In genomic region chr11:46285594-46286033, GRCh38 we compare ENCODE assay signal across 13 cellular contexts.
A peak's percentile ranks its signal among the peaks of the same experiment; 100 is the strongest.
DNase-seq lines count a peak whose midpoint lies in the region; ATAC-seq and TF ChIP-seq lines count a peak whose summit lies in the region.
"Had no signal": no experiment of that assay in that cellular context is flagged by ENCODE, and none has a peak within 500 bp of the region (broad histone marks: within the 10 kb centered on the region; RNA-seq: fewer than 3 reads in every experiment).

No MANE protein-coding gene starts in this region.

- H3K9me3 ChIP-seq in stomach smooth muscle (ENCODE audit: control insufficient read depth in 2 of 2, low read length in 2 of 2), result no peaks in the 10 kb centered on the region

- no peaks in the 10 kb centered on the region for H3K36me3 ChIP-seq in stomach smooth muscle (ENCODE audit: control insufficient read depth in 2 of 2, insufficient read depth in 2 of 2, low read length in 2 of 2)

- no peak overlapping the region for H3K9ac ChIP-seq in stomach smooth muscle (ENCODE audit: low read length in 2 of 2)

- peaks cover 10% of the 10 kb centered on the region for H3K4me1 ChIP-seq in stomach smooth muscle (ENCODE audit: control insufficient read depth, insufficient read depth, low read length)

- peak overlapping the region; percentile 18 for H3K27ac ChIP-seq in stomach smooth muscle (ENCODE audit: low read length)
- H3K27ac ChIP-seq: RWPE1 had no signal

- DNase-seq in GM03348 (ENCODE audit: low spot score), result peak; percentile 70
- DNase-seq in cardiac fibroblast (ENCODE audit: low read depth in 2 of 2), result peak; percentile 78 to 79
- peak; percentile 62 for DNase-seq in left kidney (ENCODE audit: low read depth, low spot score)
- no peak for DNase-seq in activated T-cell treated with anti-CD3 and anti-CD28 coated beads, Interleukin-2, amount 50 U/mL, for 48 hours
- DNase-seq in NCI-H2107 treated with DMSO at 0.1 percent for 48 hours (lab: John Stamatoyannopoulos, UW; ENCODE audit: unreplicated experiment), result no peak
- no peak for DNase-seq in epidermal melanocyte (ENCODE audit: insufficient read length, low spot score)
- DNase-seq: Calu3; effector memory CD4-positive, alpha-beta T cell; NCI-H2171 treated with DMSO at 0.1 percent for 48 hours; stimulated activated CD4-positive, alpha-beta T cell treated with anti-CD3 and anti-CD28 coated beads, Interleukin-12 subunit alpha, Interleukin-12 subunit beta, amount 100 ng/mL, for 4 hours had no signal

- peak overlapping the region in 1 of 2 donors; percentile 30 for H3K4me3 ChIP-seq in cardiac fibroblast (replicated peaks in 1 of 2; ENCODE audit: low read depth in 2 of 2, low read length in 2 of 2)
- peak overlapping the region in 1 of 2 donors; percentile 8 for H3K4me3 ChIP-seq in stomach smooth muscle (ENCODE audit: low read length in 2 of 2)

- no peak for ATAC-seq in HG03460 (IDR thresholded peaks at IDR 0.05; ENCODE audit: unreplicated experiment)

- H3K27me3 ChIP-seq in stomach smooth muscle (ENCODE audit: control insufficient read depth in 1 of 2, insufficient read depth in 2 of 2, low read length in 2 of 2), result no peaks in the 10 kb centered on the region

- TF ChIP-seq CTCF in cardiac fibroblast (IDR thresholded peaks at IDR 0.05; ENCODE audit: low read depth, low read length), result no peak

Comparison
In these comparisons a context has a peak if more than half of its experiments do, and no peak if none do; other contexts are left out.
1. DNase-seq: peak in GM03348 (single experiment), cardiac fibroblast (2 of 2) and left kidney (single experiment); none in activated T-cell treated with anti-CD3 and anti-CD28 coated beads, Interleukin-2, amount 50 U/mL, for 48 hours (0 of 2), NCI-H2107 treated with DMSO at 0.1 percent for 48 hours (single experiment) and epidermal melanocyte (single experiment).